35 cellular contexts compared by ENCODE assay signal in the genomic region with DNA sequence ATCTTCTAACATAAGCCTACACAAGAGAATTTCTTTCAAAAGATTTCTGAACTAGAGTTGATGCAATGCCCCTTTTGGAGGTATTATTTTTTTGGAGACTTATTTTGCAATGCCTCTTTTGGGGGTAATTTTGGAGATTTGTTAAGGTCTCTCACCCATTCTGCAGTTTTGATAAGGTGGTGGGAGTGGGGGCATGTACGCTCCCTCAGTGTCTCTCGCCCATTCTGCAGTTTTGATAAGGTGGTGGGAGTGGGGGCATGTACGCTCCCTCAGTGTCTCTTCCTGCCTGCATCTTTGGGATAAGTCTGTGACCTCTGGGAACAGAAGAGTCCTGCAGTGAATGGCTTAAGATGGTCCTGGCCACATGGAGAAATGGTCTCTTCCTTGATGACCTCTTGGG.
"Had no signal": no experiment of that assay in that cellular context is flagged by ENCODE, and none has a peak within 500 bp of the region (broad histone marks: within the 10 kb centered on the region; RNA-seq: fewer than 3 reads in every experiment).

No MANE protein-coding gene starts in this region.

- DNase-seq: Karpas-422, Kasumi-1, KG1, MM.1S, MV-4-11, NCI-H1048, NCI-H1092, NCI-H1092 treated with DMSO at 0.1 percent for 48 hours, NCI-H1105, NCI-H1105 treated with DMSO at 0.1 percent for 48 hours, NCI-H1417, NCI-H1417 treated with DMSO at 0.1 percent for 48 hours, NCI-H1436, NCI-H1436 treated with DMSO at 0.1 percent for 48 hours, NCI-H146, NCI-H1694, NCI-H1694 treated with DMSO at 0.1 percent for 48 hours, NCI-H187, NCI-H187 treated with DMSO at 0.1 percent for 48 hours, NCI-H1930, NCI-H2029, NCI-H2029 treated with DMSO at 0.1 percent for 48 hours, NCI-H2081, NCI-H2081 treated with DMSO at 0.1 percent for 48 hours, NCI-H2107, NCI-H2171, NCI-H2171 treated with DMSO at 0.1 percent for 48 hours, NCI-H2227 treated with DMSO at 0.1 percent for 48 hours, NCI-H226, NCI-H345, NCI-H446, NCI-H446 treated with DMSO at 0.1 percent for 48 hours, NCI-H510A, NCI-H510A treated with DMSO at 0.1 percent for 48 hours had no signal

- H3K27ac ChIP-seq: KMS-11 had no signal
